ENCODE assay signal across 13 cellular contexts in genomic region chr14:20434701-20435453, GRCh38. TPM values are rescaled to one million over a fixed set of nuclear protein-coding genes. Genes with fewer than 3 reads are reported as not detected.
DNase-seq lines count a peak whose midpoint lies in the region; ATAC-seq and TF ChIP-seq lines count a peak whose summit lies in the region.
"Had no signal": no experiment of that assay in that cellular context is flagged by ENCODE, and none has a peak within 500 bp of the region (broad histone marks: within the 10 kb centered on the region; RNA-seq: fewer than 3 reads in every experiment).

No MANE protein-coding gene starts in this region.

- H3K9me3 Mint-ChIP-seq in neural progenitor cell = no peaks in the 10 kb centered on the region
- H3K9me3 Mint-ChIP-seq in activated T-cell treated with anti-CD3 and anti-CD28 coated beads, Interleukin-2, amount 50 U/mL, for 72 hours = no peaks in the 10 kb centered on the region

- H3K79me2 ChIP-seq in neural progenitor cell (ENCODE audit: low read depth) = no peaks in the 10 kb centered on the region

- peak overlapping the region; percentile 26 for H2AFZ ChIP-seq in neural progenitor cell (replicated peaks)

- H3K4me3 ChIP-seq in fibroblast of villous mesenchyme (ENCODE audit: low read depth, low read length) (peak overlapping the region; percentile 29), neural progenitor cell (no peak overlapping the region), vagina (peak overlapping the region; percentile 40 to 43)
- H3K4me3 ChIP-seq: SJSA1 had no signal

- ATAC-seq in HG03025 (IDR thresholded peaks at IDR 0.05; ENCODE audit: low FRiP score, unreplicated experiment) (no peak), esophagus mucosa (no peak)
- no peak for ATAC-seq in activated T-cell treated with anti-CD3 and anti-CD28 coated beads, Interleukin-2, amount 50 U/mL, for 72 hours (replicated peaks in 1 of 2)

- no peaks in the 10 kb centered on the region for H3K4me1 Mint-ChIP-seq in neural progenitor cell
- no peaks in the 10 kb centered on the region for H3K4me1 Mint-ChIP-seq in activated T-cell treated with anti-CD3 and anti-CD28 coated beads, Interleukin-2, amount 50 U/mL, for 72 hours (ENCODE audit: low read depth)

- peaks cover 5% of the 10 kb centered on the region for H3K27me3 Mint-ChIP-seq in neural progenitor cell (ENCODE audit: insufficient read depth, low read depth)
- peaks cover 4% of the 10 kb centered on the region for H3K27me3 Mint-ChIP-seq in activated T-cell treated with anti-CD3 and anti-CD28 coated beads, Interleukin-2, amount 50 U/mL, for 72 hours (ENCODE audit: low read depth)

- H3K27ac ChIP-seq in neural progenitor cell = no peak overlapping the region
- peak overlapping the region; percentile 79 for H3K27ac ChIP-seq in vagina
- H3K27ac ChIP-seq: epithelial cell of prostate, SJSA1 had no signal

- H3K36me3 Mint-ChIP-seq in neural progenitor cell = no peaks in the 10 kb centered on the region
- H3K36me3 Mint-ChIP-seq in activated T-cell treated with anti-CD3 and anti-CD28 coated beads, Interleukin-2, amount 50 U/mL, for 72 hours (ENCODE audit: insufficient read depth in 2 of 2) = no peaks in the 10 kb centered on the region

- H3K36me3 ChIP-seq in neural progenitor cell (no peaks in the 10 kb centered on the region), vagina (no peaks in the 10 kb centered on the region)
- H3K36me3 ChIP-seq: SJSA1 had no signal

- H3K27ac Mint-ChIP-seq in neural progenitor cell = no peak overlapping the region
- H3K27ac Mint-ChIP-seq in activated T-cell treated with anti-CD3 and anti-CD28 coated beads, Interleukin-2, amount 50 U/mL, for 72 hours = no peak overlapping the region

- intact Hi-C loops in vagina (cut with DNase I) = no loop called here

- H4K20me1 ChIP-seq in neural progenitor cell (ENCODE audit: low read depth) = no peaks in the 10 kb centered on the region

- no peak overlapping the region for H3K9ac ChIP-seq in neural progenitor cell

- TF ChIP-seq CTCF in fibroblast of villous mesenchyme (IDR thresholded peaks at IDR 0.05; ENCODE audit: insufficient read depth, low read depth, low read length) (no peak), neural progenitor cell (IDR thresholded peaks at IDR 0.05) (no peak), vagina (IDR thresholded peaks at IDR 0.05) (no peak)

- H3K27me3 ChIP-seq in neural progenitor cell = no peaks in the 10 kb centered on the region
- H3K27me3 ChIP-seq in vagina = no peaks in the 10 kb centered on the region
- H3K27me3 ChIP-seq: SJSA1 had no signal

- no peak for TF ChIP-seq POLR2A in vagina (IDR thresholded peaks at IDR 0.05)

- H3F3A ChIP-seq in neural progenitor cell (ENCODE audit: low read depth) = no peaks in the 10 kb centered on the region

- no peak overlapping the region for H3K4me2 ChIP-seq in neural progenitor cell

- no peaks in the 10 kb centered on the region for H3K9me3 ChIP-seq in neural progenitor cell (ENCODE audit: low read depth)
- H3K9me3 ChIP-seq in vagina = no peaks in the 10 kb centered on the region
- H3K9me3 ChIP-seq: SJSA1 had no signal

- H3K4me1 ChIP-seq in neural progenitor cell = no peaks in the 10 kb centered on the region
- H3K4me1 ChIP-seq in vagina = peaks cover 24% of the 10 kb centered on the region
- H3K4me1 ChIP-seq: SJSA1 had no signal

- no peak overlapping the region for H3K4me3 Mint-ChIP-seq in neural progenitor cell
- no peak overlapping the region for H3K4me3 Mint-ChIP-seq in activated T-cell treated with anti-CD3 and anti-CD28 coated beads, Interleukin-2, amount 50 U/mL, for 72 hours

- peak; percentile 29 for DNase-seq in NCI-H510A (lab: John Stamatoyannopoulos, UW)
- DNase-seq in NCI-H510A treated with DMSO at 0.1 percent for 48 hours (lab: John Stamatoyannopoulos, UW) = no peak
- no peak for DNase-seq in fibroblast of villous mesenchyme (ENCODE audit: low read depth)
- no peak for DNase-seq in neural progenitor cell (ENCODE audit: low spot score)
- no peak for DNase-seq in vagina (ENCODE audit: extremely low spot score in 2 of 2)
- no peak for DNase-seq in activated T-cell treated with anti-CD3 and anti-CD28 coated beads, Interleukin-2, amount 50 U/mL, for 72 hours
- DNase-seq: AML-193 had no signal

RNA-seq across cellular contexts. Expression of gene KLHL33, which starts 1.1 kb away (rescaled TPM):
- total RNA-seq in fibroblast of villous mesenchyme = under 0.01 and 0.43 TPM in 2 replicates
- 0.22 TPM in 1 of 2 replicates, not detected in the other for total RNA-seq in neural progenitor cell (ENCODE audit: low replicate concordance)
- total RNA-seq in vagina = 1.2 TPM
- total RNA-seq in esophagus mucosa = 0.04 TPM
- total RNA-seq in activated T-cell treated with anti-CD3 and anti-CD28 coated beads, Interleukin-2, amount 50 U/mL, for 72 hours = under 1 TPM; 0.28 to 0.29 TPM
- total RNA-seq: LHCN-M2, renal cortical epithelial cell, SJSA1 had no signal

RNA-seq across cellular contexts. Expression of gene OSGEP, which starts 19.7 kb away (rescaled TPM):
- 36.3 and 41.2 TPM in 2 replicates for total RNA-seq in fibroblast of villous mesenchyme
- total RNA-seq in neural progenitor cell (ENCODE audit: low replicate concordance) = 62.5 and 67.0 TPM in 2 replicates
- total RNA-seq in vagina = 60.9 TPM
- total RNA-seq in esophagus mucosa = 16.2 TPM
- total RNA-seq in activated T-cell treated with anti-CD3 and anti-CD28 coated beads, Interleukin-2, amount 50 U/mL, for 72 hours = 10 to 100 TPM; 50.7 to 68.1 TPM

RNA-seq across cellular contexts. Expression of gene APEX1, which starts 20.1 kb away (rescaled TPM):
- total RNA-seq in fibroblast of villous mesenchyme (29.0 and 34.1 TPM in 2 replicates), neural progenitor cell (ENCODE audit: low replicate concordance) (76.6 and 118 TPM in 2 replicates), vagina (95.5 TPM), esophagus mucosa (119 TPM)
- 100 to 1,000 TPM; 198 to 209 TPM for total RNA-seq in activated T-cell treated with anti-CD3 and anti-CD28 coated beads, Interleukin-2, amount 50 U/mL, for 72 hours

RNA-seq across cellular contexts. Expression of gene TEP1, which starts 21.6 kb away (rescaled TPM):
- total RNA-seq in fibroblast of villous mesenchyme (17.7 and 22.0 TPM in 2 replicates), neural progenitor cell (ENCODE audit: low replicate concordance) (10.9 and 19.8 TPM in 2 replicates), vagina (24.6 TPM), esophagus mucosa (17.2 TPM)
- 10 to 100 TPM; 40.2 to 41.4 TPM for total RNA-seq in activated T-cell treated with anti-CD3 and anti-CD28 coated beads, Interleukin-2, amount 50 U/mL, for 72 hours

RNA-seq across cellular contexts. Expression of gene PIP4P1, which starts 26.4 kb away (rescaled TPM):
- total RNA-seq in fibroblast of villous mesenchyme (20.7 and 35.4 TPM in 2 replicates), neural progenitor cell (ENCODE audit: low replicate concordance) (24.1 and 35.3 TPM in 2 replicates), vagina (24.1 TPM), esophagus mucosa (22.8 TPM)
- 10 to 100 TPM; 38.2 to 45.8 TPM for total RNA-seq in activated T-cell treated with anti-CD3 and anti-CD28 coated beads, Interleukin-2, amount 50 U/mL, for 72 hours
